8 cellular contexts compared by ENCODE assay signal in genomic region chr12:109098142-109098652, GRCh38. TPM values are rescaled to one million over a fixed set of nuclear protein-coding genes. Genes with fewer than 3 reads are reported as not detected.
A peak's percentile ranks its signal among the peaks of the same experiment; 100 is the strongest.
DNase-seq lines count a peak whose midpoint lies in the region; ATAC-seq, FAIRE-seq and TF ChIP-seq lines count a peak whose summit lies in the region.

No MANE protein-coding gene starts in this region.

- no peaks in the 10 kb centered on the region for H3K79me1 ChIP-seq in H1 (ENCODE audit: low read depth, low read length)

- WGBS in H1 (ENCODE audit: extremely low coverage in 1 of 2, insufficient coverage in 1 of 2, insufficient read length in 1 of 2, insufficient replicate concordance in 2 of 2, low coverage in 1 of 2, low lambda C conversion rate in 2 of 2, missing lambda C conversion rate in 1 of 2), 2 experiments: 4% methylated on average over 28 of the region's 38 CpGs; no CpG with 5 or more reads in 1 of the 2 experiments

- POLR2A ChIA-PET in H1 (lab: Charles Lee; ENCODE audit: partially characterized antibody): interaction anchor here (1.0 to 1.9 kb wide), 5 partner anchors 11 to 117 kb away, joined by 3 to 34 read pairs (median 3); no protein-coding TSS in a partner anchor

- H3K9ac ChIP-seq in H1 (replicated peaks in 1 of 4; ENCODE audit: extremely low read depth in 1 of 4, low read depth in 3 of 4, low read length in 3 of 4) (peak overlapping the region; percentile 78 to 82 (median 81); a peak in 6 of 7 replicates), mucosa of rectum (ENCODE audit: low read depth in 1 of 2, low read length in 2 of 2) (peak overlapping the region; percentile 78 to 94)

- H3K4me3 ChIP-seq in H1 (ENCODE audit: extremely low read depth in 1 of 4, insufficient read depth in 2 of 4, low read depth in 3 of 4, low read length in 4 of 4): peak overlapping the region; percentile 39 to 89 (median 76)
- H3K4me3 ChIP-seq in mucosa of rectum (ENCODE audit: low read length in 2 of 2): peak overlapping the region; percentile 89 to 90

- peaks cover 0 to 5% of the 10 kb centered on the region in 2 experiments for H4K20me1 ChIP-seq in H1 (replicated peaks in 1 of 2; ENCODE audit: control insufficient read depth in 1 of 2, insufficient read depth in 2 of 2, low read length in 2 of 2)

- no peak for TF ChIP-seq RAD21 in H1 (IDR thresholded peaks at IDR 0.05 in 1 of 2, conservative IDR thresholded peaks at IDR 0.05 in 1 of 2; ENCODE audit: low read depth in 2 of 2, low read length in 2 of 2)

- ATAC-seq in HG02885 (IDR thresholded peaks at IDR 0.05; ENCODE audit: poor library complexity, unreplicated experiment): peak; percentile 23

- H3K56ac ChIP-seq in H1 (replicated peaks; ENCODE audit: insufficient read length, low read depth, low read length): peak overlapping the region; percentile 60

- H4K8ac ChIP-seq in H1 (ENCODE audit: extremely low read depth, insufficient read depth, low read length): peak overlapping the region; percentile 96

- H2BK12ac ChIP-seq in H1 (ENCODE audit: low read depth, low read length): no peak overlapping the region

- H3K36me3 ChIP-seq in H1 (ENCODE audit: control insufficient read depth in 2 of 4, insufficient read depth in 4 of 4, low read length in 3 of 4) (peaks cover 21 to 41% (median 34%) of the 10 kb centered on the region in 4 experiments), mucosa of rectum (ENCODE audit: control insufficient read depth in 2 of 2, insufficient read depth in 2 of 2, low read length in 2 of 2) (peaks cover 11 to 15% of the 10 kb centered on the region in 2 donors)

- peak in 1 of 2 experiments; percentile 66; a peak in 2 of 3 replicates for TF ChIP-seq POLR2A in H1 (IDR thresholded peaks at IDR 0.05; ENCODE audit: control extremely low read depth in 1 of 2, low read depth in 2 of 2, low read length in 2 of 2)

- peak overlapping the region; percentile 76 for H3K4me3 Mint-ChIP-seq in activated naive CD4-positive, alpha-beta T cell treated with anti-CD3 and anti-CD28 coated beads for 36 hours

- H3K36me3 Mint-ChIP-seq in activated naive CD4-positive, alpha-beta T cell treated with anti-CD3 and anti-CD28 coated beads for 36 hours (ENCODE audit: low read depth): peaks cover 24% of the 10 kb centered on the region

- H2BK20ac ChIP-seq in H1 (ENCODE audit: low read length): no peak overlapping the region

- no peak for TF ChIP-seq EP300 in H1 (IDR thresholded peaks at IDR 0.05; ENCODE audit: borderline replicate concordance in 1 of 2, low read depth in 2 of 2, low read length in 2 of 2)

- CTCF ChIA-PET in activated naive CD4-positive, alpha-beta T cell treated with anti-CD3 and anti-CD28 coated beads for 36 hours (lab: Charles Lee): interaction anchor here (0.9 to 4.1 kb wide), 2 partner anchors 14 to 148 kb away, joined by 3 to 21 read pairs; no protein-coding TSS in a partner anchor
- CTCF ChIA-PET in H1 (lab: Charles Lee; ENCODE audit: partially characterized antibody): interaction anchor here (1.0 to 1.5 kb wide), 3 partner anchors 11 to 19 kb away, joined by 3 to 6 read pairs (median 4); no protein-coding TSS in a partner anchor

- peaks cover 34% of the 10 kb centered on the region for H3K4me1 Mint-ChIP-seq in activated naive CD4-positive, alpha-beta T cell treated with anti-CD3 and anti-CD28 coated beads for 36 hours (ENCODE audit: low read depth)

- H2AK5ac ChIP-seq in H1 (ENCODE audit: low read depth, low read length): no peak overlapping the region

- no peak overlapping the region for H2AFZ ChIP-seq in H1 (ENCODE audit: low read length)

- H3K4me1 ChIP-seq in H1 (replicated peaks in 1 of 4; ENCODE audit: control insufficient read depth in 3 of 4, insufficient read depth in 4 of 4, low read length in 3 of 4) (peaks cover 0 to 3% (median under 1%) of the 10 kb centered on the region in 4 experiments; a peak in 3 of 7 replicates), mucosa of rectum (ENCODE audit: control insufficient read depth in 2 of 2, insufficient read depth in 2 of 2, low read length in 2 of 2) (peaks cover 16 to 25% of the 10 kb centered on the region in 2 donors)

- H4K91ac ChIP-seq in H1 (replicated peaks; ENCODE audit: insufficient read length, low read length): no peak overlapping the region

- H3K4ac ChIP-seq in H1 (replicated peaks; ENCODE audit: insufficient read length, low read depth, low read length): no peak overlapping the region

- intact Hi-C loops in activated naive CD4-positive, alpha-beta T cell treated with anti-CD3 and anti-CD28 coated beads for 36 hours (cut with micrococcal nuclease): loop anchor here (1.0 kb wide), 3 partner anchors 45 to 475 kb away; partner anchors contain the start of genes MMAB and MVK

- peak; percentile 38 for DNase-seq in activated naive CD4-positive, alpha-beta T cell treated with anti-CD3 and anti-CD28 coated beads for 36 hours
- DNase-seq in activated naive CD4-positive, alpha-beta T cell (lab: John Stamatoyannopoulos, UW): no peak
- DNase-seq in RPMI7951 (ENCODE audit: low read depth): peak; percentile 65
- DNase-seq in H1 (ENCODE audit: low read depth in 1 of 2, low spot score in 2 of 2): no peak
- no peak for DNase-seq in NCI-H345 (lab: John Stamatoyannopoulos, UW)
- no peak for DNase-seq in NK-92 treated with Interleukin-12 subunit alpha and Interleukin-12 subunit beta, amount 100 ng/mL, for 24 hours (lab: John Stamatoyannopoulos, UW)

- no peak for FAIRE-seq in H1 (lab: Jason Lieb, UNC)

- H3K27me3 Mint-ChIP-seq in activated naive CD4-positive, alpha-beta T cell treated with anti-CD3 and anti-CD28 coated beads for 36 hours (ENCODE audit: low read depth): no peaks in the 10 kb centered on the region

- peaks cover 0 to 25% of the 10 kb centered on the region in 2 experiments; a peak in 2 of 4 replicates for H3K79me2 ChIP-seq in H1 (ENCODE audit: control insufficient read depth in 1 of 2, insufficient read depth in 2 of 2, low read length in 2 of 2)

- H3K27ac Mint-ChIP-seq in activated naive CD4-positive, alpha-beta T cell treated with anti-CD3 and anti-CD28 coated beads for 36 hours: peak overlapping the region; percentile 36

- H3K18ac ChIP-seq in H1 (ENCODE audit: extremely low read depth, low read length): no peak overlapping the region; the same call in 1 of the 2 replicates

- peak overlapping the region; percentile 55 to 72 for H3K4me2 ChIP-seq in H1 (ENCODE audit: insufficient read depth in 1 of 2, low read depth in 2 of 2, low read length in 2 of 2)

- no peak overlapping the region for H4K5ac ChIP-seq in H1 (ENCODE audit: insufficient read length, low read depth, low read length)

- no peak; a peak in 1 of 4 replicates for TF ChIP-seq CTCF in H1 (IDR thresholded peaks at IDR 0.05; ENCODE audit: control extremely low read depth in 1 of 3, insufficient read depth in 1 of 3, low read depth in 1 of 3, low read length in 3 of 3)

- no peaks in the 10 kb centered on the region for H3K9me3 Mint-ChIP-seq in activated naive CD4-positive, alpha-beta T cell treated with anti-CD3 and anti-CD28 coated beads for 36 hours

- H3K9me3 ChIP-seq in H1 (ENCODE audit: insufficient read depth in 2 of 2, low read depth in 1 of 2, low read length in 1 of 2) (no peaks in the 10 kb centered on the region), mucosa of rectum (ENCODE audit: control insufficient read depth in 2 of 2, low read length in 2 of 2) (no peaks in the 10 kb centered on the region)

- H2BK5ac ChIP-seq in H1 (ENCODE audit: low read depth, low read length): no peak overlapping the region; the same call in 1 of the 2 replicates

- no peak overlapping the region for H3K14ac ChIP-seq in H1 (ENCODE audit: insufficient read length)

- H3K27ac ChIP-seq in H1 (ENCODE audit: low read depth, low read length) (peak overlapping the region; percentile 28; the same call in 1 of the 2 replicates), mucosa of rectum (ENCODE audit: low read depth in 2 of 2, low read length in 2 of 2) (peak overlapping the region; percentile 89 to 92)

- no peak overlapping the region for H2BK15ac ChIP-seq in H1 (ENCODE audit: low read length)

- H3K23ac ChIP-seq in H1 (ENCODE audit: insufficient read length): no peak overlapping the region

- no peaks in the 10 kb centered on the region; a peak in 2 of 7 replicates for H3K27me3 ChIP-seq in H1 (replicated peaks in 1 of 4; ENCODE audit: control insufficient read depth in 3 of 4, extremely low read depth in 1 of 4, insufficient read depth in 3 of 4, low read length in 3 of 4)
- no peaks in the 10 kb centered on the region for H3K27me3 ChIP-seq in mucosa of rectum (ENCODE audit: control insufficient read depth in 2 of 2, insufficient read depth in 2 of 2, low read length in 2 of 2)

- no peak overlapping the region for H2BK120ac ChIP-seq in H1 (replicated peaks; ENCODE audit: low read depth, low read length)

- H3K23me2 ChIP-seq in H1 (ENCODE audit: low read depth, low read length): peaks cover 6% of the 10 kb centered on the region

RNA-seq across cellular contexts. Expression of gene UNG, which starts 0.8 kb away (rescaled TPM):
- 10 to 100 TPM; 58.2 to 64.0 TPM for total RNA-seq in activated naive CD4-positive, alpha-beta T cell treated with anti-CD3 and anti-CD28 coated beads for 36 hours
- total RNA-seq in RPMI7951 (2014; rRNA removed; shearing (Covaris generic)): 31.0 and 32.2 TPM in 2 replicates
- 160 and 163 TPM in 2 replicates for total RNA-seq in H1 (2021; fragmentation: NEBNext Ultra II Directional; extraction: Animal tissue kit (Norgen Biotek cat#: 25700))
- polyA plus RNA-seq in H1 (2011; rRNA removed): 71.6 and 84.5 TPM in 2 replicates
- 88.1 TPM for polyA plus RNA-seq in H1 (2011; cell fraction: cytosol; rRNA removed)
- polyA plus RNA-seq in H1 (2011; cell fraction: nucleus; rRNA removed): 76.8 TPM
- polyA plus RNA-seq in H1 (2012, experiment 1 of 2): 113 to 132 TPM (median 117 TPM) in 4 replicates
- polyA plus RNA-seq in H1 (2012, experiment 2 of 2): 86.7 TPM
- polyA plus RNA-seq in H1 (2013, experiment 1 of 2): 72.7 TPM
- polyA plus RNA-seq in H1 (2013, experiment 2 of 2): 74.4 TPM
- 44.3 and 67.5 TPM in 2 replicates for polyA minus RNA-seq in H1 (2011; rRNA and poly(A)+ RNA removed)
- polyA minus RNA-seq in H1 (2011; cell fraction: cytosol; rRNA and poly(A)+ RNA removed): 45.7 TPM
- 27.7 TPM for polyA minus RNA-seq in H1 (2011; cell fraction: nucleus; rRNA and poly(A)+ RNA removed)

RNA-seq across cellular contexts. Expression of gene ALKBH2, which starts 4.9 kb away (rescaled TPM):
- total RNA-seq in activated naive CD4-positive, alpha-beta T cell treated with anti-CD3 and anti-CD28 coated beads for 36 hours: 10 to 100 TPM; 31.1 to 32.7 TPM
- total RNA-seq in RPMI7951 (2014; rRNA removed; shearing (Covaris generic)): 12.9 and 20.3 TPM in 2 replicates
- total RNA-seq in H1 (2021; fragmentation: NEBNext Ultra II Directional; extraction: Animal tissue kit (Norgen Biotek cat#: 25700)): 22.5 and 25.9 TPM in 2 replicates
- 19.1 and 24.3 TPM in 2 replicates for polyA plus RNA-seq in H1 (2011; rRNA removed)
- polyA plus RNA-seq in H1 (2011; cell fraction: cytosol; rRNA removed): 29.1 TPM
- polyA plus RNA-seq in H1 (2011; cell fraction: nucleus; rRNA removed): 24.8 TPM
- 24.6 to 31.1 TPM (median 27.8 TPM) in 4 replicates for polyA plus RNA-seq in H1 (2012, experiment 1 of 2)
- 18.9 TPM for polyA plus RNA-seq in H1 (2012, experiment 2 of 2)
- polyA plus RNA-seq in H1 (2013, experiment 1 of 2): 19.3 TPM
- 18.1 TPM for polyA plus RNA-seq in H1 (2013, experiment 2 of 2)
- polyA minus RNA-seq in H1 (2011; rRNA and poly(A)+ RNA removed): 10.2 and 11.3 TPM in 2 replicates
- 20.2 TPM for polyA minus RNA-seq in H1 (2011; cell fraction: cytosol; rRNA and poly(A)+ RNA removed)
- polyA minus RNA-seq in H1 (2011; cell fraction: nucleus; rRNA and poly(A)+ RNA removed): 20.9 TPM

RNA-seq across cellular contexts. Expression of gene ACACB, which starts 18.2 kb away (rescaled TPM):
- 10 to 100 TPM; 11.0 to 11.8 TPM for total RNA-seq in activated naive CD4-positive, alpha-beta T cell treated with anti-CD3 and anti-CD28 coated beads for 36 hours
- 4.5 and 7.6 TPM in 2 replicates for total RNA-seq in RPMI7951 (2014; rRNA removed; shearing (Covaris generic))
- 12.9 and 15.3 TPM in 2 replicates for total RNA-seq in H1 (2021; fragmentation: NEBNext Ultra II Directional; extraction: Animal tissue kit (Norgen Biotek cat#: 25700))
- 5.8 and 7.1 TPM in 2 replicates for polyA plus RNA-seq in H1 (2011; rRNA removed)
- polyA plus RNA-seq in H1 (2011; cell fraction: cytosol; rRNA removed): 6.0 TPM
- polyA plus RNA-seq in H1 (2011; cell fraction: nucleus; rRNA removed): 21.8 TPM
- 6.1 to 11.0 TPM (median 7.5 TPM) in 4 replicates for polyA plus RNA-seq in H1 (2012, experiment 1 of 2)
- polyA plus RNA-seq in H1 (2012, experiment 2 of 2): 6.7 TPM
- 4.1 TPM for polyA plus RNA-seq in H1 (2013, experiment 1 of 2)
- 3.8 TPM for polyA plus RNA-seq in H1 (2013, experiment 2 of 2)
- polyA minus RNA-seq in H1 (2011; rRNA and poly(A)+ RNA removed): 19.8 and 21.9 TPM in 2 replicates
- 10.1 TPM for polyA minus RNA-seq in H1 (2011; cell fraction: cytosol; rRNA and poly(A)+ RNA removed)
- polyA minus RNA-seq in H1 (2011; cell fraction: nucleus; rRNA and poly(A)+ RNA removed): 45.1 TPM

RNA-seq across cellular contexts. Expression of gene USP30, which starts 45.8 kb away (rescaled TPM):
- 10 to 100 TPM; 11.0 to 11.5 TPM for total RNA-seq in activated naive CD4-positive, alpha-beta T cell treated with anti-CD3 and anti-CD28 coated beads for 36 hours
- total RNA-seq in RPMI7951 (2014; rRNA removed; shearing (Covaris generic)): 6.0 and 7.2 TPM in 2 replicates
- 6.6 and 7.0 TPM in 2 replicates for total RNA-seq in H1 (2021; fragmentation: NEBNext Ultra II Directional; extraction: Animal tissue kit (Norgen Biotek cat#: 25700))
- polyA plus RNA-seq in H1 (2011; rRNA removed): 12.2 and 14.6 TPM in 2 replicates
- polyA plus RNA-seq in H1 (2011; cell fraction: cytosol; rRNA removed): 9.3 TPM
- 11.6 TPM for polyA plus RNA-seq in H1 (2011; cell fraction: nucleus; rRNA removed)
- 4.3 to 7.5 TPM (median 4.8 TPM) in 4 replicates for polyA plus RNA-seq in H1 (2012, experiment 1 of 2)
- polyA plus RNA-seq in H1 (2012, experiment 2 of 2): 2.6 TPM
- 4.7 TPM for polyA plus RNA-seq in H1 (2013, experiment 1 of 2)
- 5.7 TPM for polyA plus RNA-seq in H1 (2013, experiment 2 of 2)
- polyA minus RNA-seq in H1 (2011; rRNA and poly(A)+ RNA removed): 14.2 and 14.3 TPM in 2 replicates
- 6.1 TPM for polyA minus RNA-seq in H1 (2011; cell fraction: cytosol; rRNA and poly(A)+ RNA removed)
- polyA minus RNA-seq in H1 (2011; cell fraction: nucleus; rRNA and poly(A)+ RNA removed): 7.1 TPM

Comparison
In these comparisons a context has a peak if more than half of its experiments do, and no peak if none do; other contexts are left out.
1. DNase-seq: peak in activated naive CD4-positive, alpha-beta T cell treated with anti-CD3 and anti-CD28 coated beads for 36 hours (single experiment) and RPMI7951 (single experiment); none in activated naive CD4-positive, alpha-beta T cell (0 of 4), H1 (0 of 2), NCI-H345 (single experiment) and NK-92 treated with Interleukin-12 subunit alpha and Interleukin-12 subunit beta, amount 100 ng/mL, for 24 hours (single experiment).